8 cellular contexts compared by ENCODE assay signal in the genomic region with DNA sequence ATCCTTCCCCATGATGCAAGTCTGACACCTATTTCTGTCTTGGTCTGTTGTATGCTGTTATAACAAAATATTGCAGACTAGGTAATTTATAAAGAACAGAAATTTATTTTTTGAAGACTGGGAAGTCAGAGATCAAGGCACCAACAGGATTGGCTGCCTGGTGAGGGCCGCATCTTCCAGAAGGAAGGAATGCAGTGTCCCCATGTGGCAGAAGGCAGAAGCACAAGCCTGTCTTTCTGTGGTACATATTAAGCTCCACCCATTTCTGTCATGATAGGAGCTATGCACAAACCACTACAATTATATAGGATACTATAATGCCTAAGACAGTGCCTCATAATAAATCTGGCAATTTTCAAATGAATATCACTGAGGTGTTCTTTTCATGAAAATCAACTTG.
DNase-seq lines count a peak whose midpoint lies in the region; ATAC-seq and TF ChIP-seq lines count a peak whose summit lies in the region.

No MANE protein-coding gene starts in this region.

- no peak overlapping the region for H2AFZ ChIP-seq in Loucy (ENCODE audit: low read length)
- H2AFZ ChIP-seq in osteoblast (ENCODE audit: low read length) = no peak overlapping the region

- in situ Hi-C loops in gastrocnemius medialis (cut with MboI; ENCODE audit: low sequenced_read_pairs in 4 of 4) = no loop called here

- H3K27me3 ChIP-seq in Loucy (ENCODE audit: insufficient read depth, low read length, poor library complexity, severe bottlenecking) (no peaks in the 10 kb centered on the region), osteoblast (ENCODE audit: insufficient read depth, low read length) (no peaks in the 10 kb centered on the region), gastrocnemius medialis (no peaks in the 10 kb centered on the region)

- DNase-seq in cardiac fibroblast (ENCODE audit: low read depth in 2 of 2) (peak; percentile 27 to 60), osteoblast (ENCODE audit: insufficient read length, low spot score, missing footprints) (no peak), gastrocnemius medialis (no peak), NCI-H1105 (lab: John Stamatoyannopoulos, UW) (no peak), anterior cingulate cortex (lab: John Stamatoyannopoulos, UW) (no peak)

- H3K9ac ChIP-seq in Loucy (ENCODE audit: low read depth, low read length, poor library complexity, severe bottlenecking) = no peak overlapping the region

- H3K4me3 ChIP-seq in Loucy (ENCODE audit: low read length, poor library complexity, severe bottlenecking) (no peak overlapping the region), cardiac fibroblast (replicated peaks in 1 of 2; ENCODE audit: low read depth in 2 of 2, low read length in 2 of 2) (no peak overlapping the region), osteoblast (ENCODE audit: insufficient read depth, low read length) (no peak overlapping the region), gastrocnemius medialis (no peak overlapping the region)

- H3K9me2 ChIP-seq in Loucy (replicated peaks; ENCODE audit: low read depth, low read length) = no peaks in the 10 kb centered on the region

- TF ChIP-seq POLR2A in gastrocnemius medialis (IDR thresholded peaks at IDR 0.05) = no peak

- intact Hi-C loops in gastrocnemius medialis (cut with DNase I; ENCODE audit: low total_unique reads) = no loop called here

- H4K20me1 ChIP-seq in Loucy (ENCODE audit: insufficient read depth, low read length, poor library complexity, severe bottlenecking) = no peaks in the 10 kb centered on the region
- H4K20me1 ChIP-seq in osteoblast (ENCODE audit: insufficient read depth, low read length) = no peaks in the 10 kb centered on the region

- no peak overlapping the region for H3K4me2 ChIP-seq in Loucy (ENCODE audit: low read depth, low read length, poor library complexity, severe bottlenecking)
- no peak overlapping the region for H3K4me2 ChIP-seq in osteoblast (ENCODE audit: insufficient read depth, low read length)

- H3K9me3 ChIP-seq in Loucy (ENCODE audit: insufficient read depth, low read depth, low read length) = no peaks in the 10 kb centered on the region
- no peaks in the 10 kb centered on the region for H3K9me3 ChIP-seq in osteoblast (ENCODE audit: low read depth, low read length)
- H3K9me3 ChIP-seq in gastrocnemius medialis = no peaks in the 10 kb centered on the region

- H3K4me1 ChIP-seq in Loucy (ENCODE audit: insufficient read depth, low read length, poor library complexity, severe bottlenecking) (no peaks in the 10 kb centered on the region), osteoblast (ENCODE audit: insufficient read depth, low read length) (no peaks in the 10 kb centered on the region), gastrocnemius medialis (no peaks in the 10 kb centered on the region)

- H3K36me3 ChIP-seq in Loucy (ENCODE audit: insufficient read depth, low read length) = no peaks in the 10 kb centered on the region
- H3K36me3 ChIP-seq in osteoblast (ENCODE audit: insufficient read depth, low read length) = no peaks in the 10 kb centered on the region
- H3K36me3 ChIP-seq in gastrocnemius medialis = no peaks in the 10 kb centered on the region

- H3F3A ChIP-seq in Loucy (ENCODE audit: low read depth) = no peaks in the 10 kb centered on the region

- peak; percentile 61 for ATAC-seq in GM18511 (IDR thresholded peaks at IDR 0.05; ENCODE audit: unreplicated experiment)
- ATAC-seq in GM18520 (IDR thresholded peaks at IDR 0.05; ENCODE audit: unreplicated experiment) = no peak
- no peak for ATAC-seq in gastrocnemius medialis

- H3K27ac ChIP-seq in osteoblast (ENCODE audit: low read depth, low read length) (no peak overlapping the region), gastrocnemius medialis (no peak overlapping the region)

- TF ChIP-seq CTCF in Loucy (conservative IDR thresholded peaks at IDR 0.05; ENCODE audit: low read length) = peak; percentile 34; the same call in 1 of the 2 replicates
- TF ChIP-seq CTCF in cardiac fibroblast (IDR thresholded peaks at IDR 0.05; ENCODE audit: low read depth, low read length) = peak; percentile 65
- TF ChIP-seq CTCF in osteoblast (IDR thresholded peaks at IDR 0.05; ENCODE audit: extremely low read depth, low read depth, low read length) = peak; percentile 48
- peak in 1 of 5 experiments; percentile 28 for TF ChIP-seq CTCF in gastrocnemius medialis (IDR thresholded peaks at IDR 0.05 in 4 of 5, conservative IDR thresholded peaks at IDR 0.05 in 1 of 5)

- H3K79me2 ChIP-seq in Loucy (ENCODE audit: insufficient read depth, low read length) (no peaks in the 10 kb centered on the region), osteoblast (ENCODE audit: insufficient read depth, low read length) (no peaks in the 10 kb centered on the region)

Comparison
In these comparisons a context has a peak if more than half of its experiments do, and no peak if none do; other contexts are left out.
1. DNase-seq: peak in cardiac fibroblast (2 of 2); none in osteoblast (single experiment), gastrocnemius medialis (0 of 2), NCI-H1105 (single experiment) and anterior cingulate cortex (0 of 58).